Comparison of ENCODE assay signal across 10 cellular contexts in genomic region chr2:20682166-20682565, GRCh38. TPM values are rescaled to one million over a fixed set of nuclear protein-coding genes. Genes with fewer than 3 reads are reported as not detected.
DNase-seq lines count a peak whose midpoint lies in the region; ATAC-seq and TF ChIP-seq lines count a peak whose summit lies in the region.
"Had no signal": no experiment of that assay in that cellular context is flagged by ENCODE, and none has a peak within 500 bp of the region (broad histone marks: within the 10 kb centered on the region; RNA-seq: fewer than 3 reads in every experiment).

No MANE protein-coding gene starts in this region.

- BruUV-seq in PC-3 (replicated peaks; lab: Mats Ljungman, UMichigan) = no TSS peak

- H3K4me2 ChIP-seq in PC-3 (ENCODE audit: low read length) = no peak overlapping the region
- H3K4me2 ChIP-seq: KMS-11 had no signal

- WGBS in spleen, 5 donors = 72 to 89% (median 83%) methylated on average over 6 of the region's 6 CpGs

- no peak overlapping the region for H3K27ac ChIP-seq in PC-3 (ENCODE audit: low read length)
- no peak overlapping the region for H3K27ac ChIP-seq in spleen
- H3K27ac ChIP-seq: KMS-11 had no signal

- H2AFZ ChIP-seq in PC-3 (ENCODE audit: low read length) = no peak overlapping the region

- ATAC-seq in PC-3 = no peak
- ATAC-seq in HG03045 (IDR thresholded peaks at IDR 0.05; ENCODE audit: unreplicated experiment) = no peak
- no peak for ATAC-seq in HG03175 (IDR thresholded peaks at IDR 0.05; ENCODE audit: unreplicated experiment)
- no peak for ATAC-seq in GM18502 (IDR thresholded peaks at IDR 0.05; ENCODE audit: poor library complexity, unreplicated experiment)

- peak; percentile 62 for TF ChIP-seq CTCF in PC-3 (conservative IDR thresholded peaks at IDR 0.05; ENCODE audit: low read depth, low read length)
- peak; percentile 41 for TF ChIP-seq CTCF in fibroblast of the aortic adventitia (IDR thresholded peaks at IDR 0.05; ENCODE audit: insufficient read depth, low read length)
- peak in 7 of 11 experiments; percentile 14 to 45 (median 30) for TF ChIP-seq CTCF in spleen (IDR thresholded peaks at IDR 0.05 in 8 of 11, conservative IDR thresholded peaks at IDR 0.05 in 3 of 11)

- POLR2A ChIA-PET in PC-3 (lab: Charles Lee; ENCODE audit: unreplicated experiment) = no interaction called here

- H3K36me3 ChIP-seq in PC-3 (ENCODE audit: low read depth, low read length) (no peaks in the 10 kb centered on the region), spleen (peaks cover 0 to 74% (median 28%) of the 10 kb centered on the region in 6 donors)

- no peaks in the 10 kb centered on the region for H3F3A ChIP-seq in PC-3 (ENCODE audit: low read length, unreplicated experiment)

- H3K79me2 ChIP-seq in PC-3 (ENCODE audit: low read length) = no peaks in the 10 kb centered on the region

- H3K9me2 ChIP-seq in PC-3 (replicated peaks; ENCODE audit: low read length) = no peaks in the 10 kb centered on the region

- DNase-seq in NCI-H1694 (lab: John Stamatoyannopoulos, UW) (peak; percentile 30), NCI-H1694 treated with DMSO at 0.1 percent for 48 hours (lab: John Stamatoyannopoulos, UW) (no peak), PC-3 (no peak), fibroblast of the aortic adventitia (ENCODE audit: low read depth) (no peak), spleen (no peak)

- H3K4me1 ChIP-seq in PC-3 (ENCODE audit: insufficient read depth, low read length) = no peaks in the 10 kb centered on the region
- H3K4me1 ChIP-seq in spleen = peaks cover 0 to 6% (median 0%) of the 10 kb centered on the region in 6 donors

- H3K27me3 ChIP-seq in PC-3 (ENCODE audit: low read length) = peaks cover 53% of the 10 kb centered on the region
- H3K27me3 ChIP-seq in spleen (replicated peaks in 1 of 7) = no peaks in the 10 kb centered on the region

- TF ChIP-seq POLR2A in spleen (IDR thresholded peaks at IDR 0.05) = no peak

- no peaks in the 10 kb centered on the region for H3K9me3 ChIP-seq in PC-3 (ENCODE audit: low read length)
- H3K9me3 ChIP-seq in spleen = no peaks in the 10 kb centered on the region

- H4K20me1 ChIP-seq in PC-3 (ENCODE audit: low read length) = no peaks in the 10 kb centered on the region

- H3K4me3 ChIP-seq in PC-3 (ENCODE audit: low read length) (no peak overlapping the region), fibroblast of the aortic adventitia (ENCODE audit: low read depth, low read length) (no peak overlapping the region), spleen (no peak overlapping the region)
- H3K4me3 ChIP-seq: lung had no signal

- no peak overlapping the region for H3K9ac ChIP-seq in PC-3 (ENCODE audit: low read length)
- H3K9ac ChIP-seq: KMS-11 had no signal

- intact Hi-C loops in PC-3 (cut with micrococcal nuclease) (no loop called here), spleen (cut with DNase I; ENCODE audit: low total_unique reads) (no loop called here)

- CTCF ChIA-PET in PC-3 (lab: Charles Lee) = no interaction called here

RNA-seq across cellular contexts. Expression of gene GDF7, which starts 15.2 kb away (rescaled TPM):
- 0.04 TPM in 1 of 2 replicates, not detected in the other for total RNA-seq in PC-3 (2014; rRNA removed)
- under 0.01 TPM in 1 of 2 replicates, not detected in the other for total RNA-seq in fibroblast of the aortic adventitia (ENCODE audit: low replicate concordance)
- 1 to 10 TPM in 6 of 7 donors, under 1 TPM in 1; 0.83 to 3.8 (median 2.0) TPM for total RNA-seq in spleen
- 1 to 10 TPM in 1 of 3 donors, under 1 TPM in 2; 0.87 to 1.8 (median 0.89) TPM for polyA plus RNA-seq in spleen

RNA-seq across cellular contexts. Expression of gene HS1BP3, which starts 31.3 kb away (rescaled TPM):
- 17.8 and 19.6 TPM in 2 replicates for total RNA-seq in PC-3 (2014; rRNA removed)
- 23.0 and 28.4 TPM in 2 replicates for total RNA-seq in fibroblast of the aortic adventitia (ENCODE audit: low replicate concordance)
- total RNA-seq in spleen = 10 to 100 TPM; 21.1 to 38.0 (median 31.3) TPM
- polyA plus RNA-seq in spleen = 10 to 100 TPM in 2 of 3 donors, 1 to 10 TPM in 1; 8.8 to 23.5 (median 13.8) TPM
